ENCODE assay signal across 8 cellular contexts in the genomic region with DNA sequence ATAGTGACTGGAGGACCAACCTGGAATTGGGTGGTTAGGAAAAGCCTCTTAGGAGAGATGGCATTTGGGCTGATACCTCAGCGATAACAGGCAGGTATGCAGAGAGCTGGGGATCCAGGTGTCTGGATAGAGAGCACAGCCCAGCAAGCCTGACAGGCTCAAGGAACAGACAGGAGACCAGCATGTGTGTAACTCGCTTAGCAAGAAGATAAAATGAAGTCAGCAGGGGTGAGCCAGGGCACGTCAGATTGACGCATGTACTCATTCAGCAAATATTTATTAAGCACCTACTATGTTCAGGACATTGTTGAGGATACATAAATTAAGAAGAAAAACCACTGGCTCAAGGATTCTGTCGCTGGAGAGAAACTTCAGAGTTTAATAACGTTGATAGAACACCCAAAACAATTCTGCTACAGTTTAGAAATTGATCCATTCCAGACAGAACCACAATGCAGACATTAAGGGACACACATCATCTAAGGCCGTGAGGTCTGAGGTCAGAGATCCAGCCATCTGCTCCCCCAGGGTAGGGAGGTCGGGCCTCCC. TPM values are rescaled to one million over a fixed set of nuclear protein-coding genes. Genes with fewer than 3 reads are reported as not detected.
DNase-seq lines count a peak whose midpoint lies in the region; TF ChIP-seq lines count a peak whose summit lies in the region.

No MANE protein-coding gene starts in this region.

- H3K27ac Mint-ChIP-seq in endothelial cell (ENCODE audit: unreplicated experiment) = peak overlapping the region; percentile 86

- peaks cover 8% of the 10 kb centered on the region for H3K9me3 Mint-ChIP-seq in endothelial cell (ENCODE audit: unreplicated experiment)

- H3K9me3 ChIP-seq in DOHH2 (ENCODE audit: control insufficient read depth, insufficient read depth, low read length) = no peaks in the 10 kb centered on the region
- no peaks in the 10 kb centered on the region for H3K9me3 ChIP-seq in NT2/D1 (ENCODE audit: insufficient read depth, low read length)
- no peaks in the 10 kb centered on the region for H3K9me3 ChIP-seq in neutrophil

- H3K4me3 ChIP-seq in DOHH2 (ENCODE audit: low read length) (peak overlapping the region; percentile 87), NT2/D1 (ENCODE audit: insufficient read length, low read depth) (peak overlapping the region; percentile 63), neutrophil (ENCODE audit: low read depth in 1 of 2, low read length in 1 of 2) (peak overlapping the region; percentile 70 to 77)

- peaks cover 5% of the 10 kb centered on the region for H3K36me3 Mint-ChIP-seq in endothelial cell (ENCODE audit: low read depth, unreplicated experiment)

- H3K36me3 ChIP-seq in DOHH2 (ENCODE audit: control insufficient read depth, low read length) = no peaks in the 10 kb centered on the region
- no peaks in the 10 kb centered on the region for H3K36me3 ChIP-seq in NT2/D1 (ENCODE audit: insufficient read depth, insufficient read length, low read length)
- no peaks in the 10 kb centered on the region for H3K36me3 ChIP-seq in neutrophil

- H3K4me3 Mint-ChIP-seq in endothelial cell (ENCODE audit: unreplicated experiment) = peak overlapping the region; percentile 87

- peaks cover 11% of the 10 kb centered on the region for H3K79me2 ChIP-seq in DOHH2 (ENCODE audit: control insufficient read depth, low read length)

- no peaks in the 10 kb centered on the region for H3F3A ChIP-seq in DOHH2 (ENCODE audit: control insufficient read depth, insufficient read depth)

- 0 out of 2 replicates have a peak overlapping the region, but pooled peaks have one; percentile 18 for H3K27ac ChIP-seq in DOHH2 (ENCODE audit: low read depth, low read length)
- H3K27ac ChIP-seq in neutrophil = peak overlapping the region; percentile 91

- DNase-seq in NT2/D1 (ENCODE audit: low read depth, low spot score) (no peak), endothelial cell (ENCODE audit: low spot score) (no peak), NCI-H1092 (lab: John Stamatoyannopoulos, UW) (no peak), NCI-H2081 (lab: John Stamatoyannopoulos, UW) (no peak), NCI-H1694 treated with DMSO at 0.1 percent for 48 hours (lab: John Stamatoyannopoulos, UW) (no peak), iPS-NIHi7 (ENCODE audit: extremely low spot score) (no peak)

- H4K20me1 ChIP-seq in DOHH2 (ENCODE audit: control insufficient read depth, insufficient read depth, low read depth, low read length) = no peaks in the 10 kb centered on the region

- H3K4me1 ChIP-seq in DOHH2 (ENCODE audit: control insufficient read depth, low read length) = peaks cover 37% of the 10 kb centered on the region
- peaks cover 2% of the 10 kb centered on the region for H3K4me1 ChIP-seq in NT2/D1 (ENCODE audit: insufficient read depth, insufficient read length)
- peaks cover 70 to 72% of the 10 kb centered on the region in 2 experiments for H3K4me1 ChIP-seq in neutrophil (ENCODE audit: control insufficient read depth in 1 of 2, insufficient read depth in 1 of 2, low read depth in 1 of 2, low read length in 1 of 2)

- no peak for TF ChIP-seq CTCF in DOHH2 (IDR thresholded peaks at IDR 0.05; ENCODE audit: low read depth, low read length, poor library complexity, severe bottlenecking)
- TF ChIP-seq CTCF in endothelial cell (IDR thresholded peaks at IDR 0.05; ENCODE audit: unreplicated experiment) = no peak
- TF ChIP-seq CTCF in neutrophil (IDR thresholded peaks at IDR 0.05) = no peak

- H3K4me2 ChIP-seq in DOHH2 (ENCODE audit: low read length) = peak overlapping the region; percentile 96

- H3K9ac ChIP-seq in NT2/D1 (ENCODE audit: insufficient read length, low read depth) = peak overlapping the region; percentile 82

- no peaks in the 10 kb centered on the region for H3K9me2 ChIP-seq in DOHH2 (replicated peaks; ENCODE audit: control insufficient read depth, low read length)

- peaks cover 12% of the 10 kb centered on the region for H3K4me1 Mint-ChIP-seq in endothelial cell (ENCODE audit: unreplicated experiment)

- H3K27me3 Mint-ChIP-seq in endothelial cell (ENCODE audit: unreplicated experiment) = peaks cover 10% of the 10 kb centered on the region

- H3K27me3 ChIP-seq in DOHH2 (ENCODE audit: control insufficient read depth, low read length) (peaks cover 23% of the 10 kb centered on the region), NT2/D1 (ENCODE audit: insufficient read depth, insufficient read length) (peaks cover 7% of the 10 kb centered on the region), neutrophil (no peaks in the 10 kb centered on the region)

RNA-seq across cellular contexts. Expression of a gene that starts 1.1 kb away (rescaled TPM):
- total RNA-seq in endothelial cell (ENCODE audit: unreplicated experiment) = 57.3 TPM
